In the genomic region with DNA sequence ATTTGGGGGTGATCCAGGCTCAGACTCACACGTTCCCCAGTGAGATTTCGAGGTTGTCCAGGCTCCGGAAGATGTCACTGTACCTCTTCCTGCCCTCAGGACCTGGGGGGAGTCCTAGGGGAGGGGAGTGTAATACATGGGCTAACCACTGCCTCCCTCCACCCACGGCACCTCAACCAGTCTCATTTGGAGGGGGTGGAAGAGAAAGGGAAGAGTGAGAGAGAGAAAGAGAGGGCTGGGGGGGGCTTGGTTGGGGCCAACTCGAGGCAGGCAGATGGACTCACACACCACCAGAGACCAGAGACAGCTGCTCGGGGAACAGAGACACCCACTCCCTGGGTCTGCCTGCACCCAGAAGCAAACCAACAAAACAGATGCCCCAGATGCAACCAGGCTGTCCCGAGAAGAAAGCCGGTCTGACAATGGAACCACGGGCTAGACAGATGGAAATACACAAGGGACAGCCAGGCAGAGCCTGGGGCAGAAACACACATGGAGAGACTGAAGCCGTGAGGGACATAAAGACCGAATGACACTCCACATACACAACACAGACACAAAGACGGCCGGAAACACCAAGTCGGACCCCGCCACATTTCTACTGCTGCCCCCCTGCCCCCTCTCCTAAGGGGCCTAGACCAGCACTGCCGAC, we compare ENCODE assay signal across 8 cellular contexts. TPM values are rescaled to one million over a fixed set of nuclear protein-coding genes. Genes with fewer than 3 reads are reported as not detected.
A peak's percentile ranks its signal among the peaks of the same experiment; 100 is the strongest.
DNase-seq lines count a peak whose midpoint lies in the region; ATAC-seq and TF ChIP-seq lines count a peak whose summit lies in the region.

No MANE protein-coding gene starts in this region.

- H3K4me1 Mint-ChIP-seq in glutamatergic neuron (ENCODE audit: low read depth, unreplicated experiment), result peaks cover 15% of the 10 kb centered on the region

- H3K9me3 Mint-ChIP-seq in glutamatergic neuron (ENCODE audit: unreplicated experiment), result peaks cover 27% of the 10 kb centered on the region

- DNase-seq in Right ventricle myocardium superior (no peak), cardiac septum (ENCODE audit: low spot score) (no peak), Kasumi-1 (lab: John Stamatoyannopoulos, UW) (peak; percentile 46 to 54), activated T-cell treated with anti-CD3 and anti-CD28 coated beads for 4 hours (peak; percentile 50), glutamatergic neuron (peak; percentile 82), sciatic nerve (ENCODE audit: low spot score) (no peak), NCI-H2196 treated with DMSO at 0.1 percent for 48 hours (lab: John Stamatoyannopoulos, UW; ENCODE audit: unreplicated experiment) (no peak)

- H3K27me3 Mint-ChIP-seq in glutamatergic neuron (ENCODE audit: unreplicated experiment), result peaks cover 13% of the 10 kb centered on the region

- no peak for TF ChIP-seq CTCF in glutamatergic neuron (IDR thresholded peaks at IDR 0.05; ENCODE audit: partially characterized antibody, unreplicated experiment)

- intact Hi-C loops in Right ventricle myocardium superior (cut with DNase I) (loop anchor here (2.0 kb wide), 1 partner anchor 110 kb away; no protein-coding TSS in a partner anchor), cardiac septum (cut with DNase I) (loop anchor here (2.0 kb wide), 1 partner anchor 110 kb away; no protein-coding TSS in a partner anchor), sciatic nerve (cut with DNase I) (loop anchor here (2.0 kb wide), 1 partner anchor 110 kb away; no protein-coding TSS in a partner anchor)

- H3K4me3 Mint-ChIP-seq in glutamatergic neuron (ENCODE audit: unreplicated experiment), result peak overlapping the region; percentile 95

- H3K36me3 Mint-ChIP-seq in glutamatergic neuron (ENCODE audit: unreplicated experiment), result no peaks in the 10 kb centered on the region

- peak; percentile 14 for ATAC-seq in Right ventricle myocardium superior (ENCODE audit: poor library complexity)
- ATAC-seq in sciatic nerve, result peak; percentile 4
- no peak for ATAC-seq in GM21576 (IDR thresholded peaks at IDR 0.05; ENCODE audit: unreplicated experiment)

- H3K27ac Mint-ChIP-seq in glutamatergic neuron (ENCODE audit: unreplicated experiment), result peak overlapping the region; percentile 100

RNA-seq across cellular contexts. Expression of gene GMIP, which starts 0.8 kb away (rescaled TPM):
- 3.0 TPM for total RNA-seq in Right ventricle myocardium superior
- 3.5 TPM for total RNA-seq in cardiac septum
- 204 TPM for total RNA-seq in glutamatergic neuron (ENCODE audit: unreplicated experiment)
- total RNA-seq in sciatic nerve, result 16.2 TPM

RNA-seq across cellular contexts. Expression of gene LPAR2, which starts 14.6 kb away (rescaled TPM):
- total RNA-seq in Right ventricle myocardium superior, result 1.7 TPM
- total RNA-seq in cardiac septum, result 1.9 TPM
- total RNA-seq in glutamatergic neuron (ENCODE audit: unreplicated experiment), result 364 TPM
- total RNA-seq in sciatic nerve, result 11.0 TPM

RNA-seq across cellular contexts. Expression of gene ATP13A1, which starts 20.8 kb away (rescaled TPM):
- total RNA-seq in Right ventricle myocardium superior (16.2 TPM), cardiac septum (20.1 TPM), glutamatergic neuron (ENCODE audit: unreplicated experiment) (92.7 TPM), sciatic nerve (53.3 TPM)

RNA-seq across cellular contexts. Expression of gene PBX4, which starts 24.1 kb away (rescaled TPM):
- total RNA-seq in Right ventricle myocardium superior, result not detected
- total RNA-seq in cardiac septum, result not detected
- 56.1 TPM for total RNA-seq in glutamatergic neuron (ENCODE audit: unreplicated experiment)
- total RNA-seq in sciatic nerve, result 5.1 TPM

RNA-seq across cellular contexts. Expression of gene ZNF101, which starts 26.0 kb away (rescaled TPM):
- total RNA-seq in Right ventricle myocardium superior (2.9 TPM), cardiac septum (2.9 TPM), glutamatergic neuron (ENCODE audit: unreplicated experiment) (8.0 TPM), sciatic nerve (9.3 TPM)

Comparison
In these comparisons a context has a peak if more than half of its experiments do, and no peak if none do; other contexts are left out.
1. DNase-seq: peak in Kasumi-1 (2 of 2), activated T-cell treated with anti-CD3 and anti-CD28 coated beads for 4 hours (single experiment) and glutamatergic neuron (single experiment); none in Right ventricle myocardium superior (single experiment), cardiac septum (single experiment), sciatic nerve (single experiment) and NCI-H2196 treated with DMSO at 0.1 percent for 48 hours (single experiment).
2. RNA of gene GMIP, which starts 0.8 kb away (total RNA-seq): 204 TPM in glutamatergic neuron (single experiment); 16.2 TPM in sciatic nerve (single experiment), 3.5 TPM in cardiac septum (single experiment) and 3.0 TPM in Right ventricle myocardium superior (single experiment); every median in the first group is over 10 times any median in the second.
3. RNA of gene LPAR2, which starts 14.6 kb away (total RNA-seq): 364 TPM in glutamatergic neuron (single experiment); 11.0 TPM in sciatic nerve (single experiment), 1.9 TPM in cardiac septum (single experiment) and 1.7 TPM in Right ventricle myocardium superior (single experiment); every median in the first group is over 10 times any median in the second.